In the genomic region with DNA sequence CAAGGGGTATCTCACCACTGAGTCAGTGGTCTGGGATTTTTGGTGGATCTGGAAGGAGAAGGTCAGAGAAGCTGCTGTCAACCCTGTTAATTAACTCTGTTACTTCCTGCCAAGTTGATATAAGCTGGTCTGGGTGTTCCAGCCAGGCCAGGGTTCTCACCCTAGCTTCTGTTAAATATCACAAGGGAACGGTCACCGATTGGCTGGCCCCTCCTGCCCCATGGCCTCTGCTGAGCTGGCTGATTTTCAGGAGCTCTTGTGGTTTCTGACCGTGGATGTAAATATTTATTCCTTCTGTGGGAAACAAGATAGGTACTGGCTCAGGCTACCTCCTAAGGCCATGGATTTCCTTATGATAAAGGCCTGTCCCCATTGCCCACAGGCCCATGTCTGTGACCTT, we compare ENCODE assay signal across 1 cellular context.
TF ChIP-seq lines count a peak whose summit lies in the region.

No MANE protein-coding gene starts in this region.

TF ChIP-seq in HepG2, 621 proteins besides CTCF, POLR2A, EP300 and RAD21:
- TF ChIP-seq NCOA5 (CRISPR knock-in tag; IDR thresholded peaks at IDR 0.05) (no peak), ZNF264 (CRISPR knock-in tag; IDR thresholded peaks at IDR 0.05) (no peak), SKIL (CRISPR knock-in tag; IDR thresholded peaks at IDR 0.05; ENCODE audit: borderline replicate concordance) (no peak), TCF7L2 (IDR thresholded peaks at IDR 0.05; ENCODE audit: low read depth, low read length) (no peak), ZNF276 (CRISPR knock-in tag; IDR thresholded peaks at IDR 0.05; ENCODE audit: low read depth) (no peak), DPF2 (CRISPR knock-in tag; IDR thresholded peaks at IDR 0.05; ENCODE audit: borderline replicate concordance, low read depth) (no peak), THAP11 (CRISPR knock-in tag; IDR thresholded peaks at IDR 0.05) (no peak), MTF2 (CRISPR knock-in tag; IDR thresholded peaks at IDR 0.05; ENCODE audit: borderline replicate concordance) (no peak), ZNF687 (CRISPR knock-in tag; IDR thresholded peaks at IDR 0.05) (no peak), HOXD1 (CRISPR knock-in tag; IDR thresholded peaks at IDR 0.05) (no peak), GABPA (IDR thresholded peaks at IDR 0.05; ENCODE audit: low read depth, low read length) (no peak), GABPA (CRISPR knock-in tag; IDR thresholded peaks at IDR 0.05; ENCODE audit: low read depth) (no peak)
- TF ChIP-seq, protein P1, sequence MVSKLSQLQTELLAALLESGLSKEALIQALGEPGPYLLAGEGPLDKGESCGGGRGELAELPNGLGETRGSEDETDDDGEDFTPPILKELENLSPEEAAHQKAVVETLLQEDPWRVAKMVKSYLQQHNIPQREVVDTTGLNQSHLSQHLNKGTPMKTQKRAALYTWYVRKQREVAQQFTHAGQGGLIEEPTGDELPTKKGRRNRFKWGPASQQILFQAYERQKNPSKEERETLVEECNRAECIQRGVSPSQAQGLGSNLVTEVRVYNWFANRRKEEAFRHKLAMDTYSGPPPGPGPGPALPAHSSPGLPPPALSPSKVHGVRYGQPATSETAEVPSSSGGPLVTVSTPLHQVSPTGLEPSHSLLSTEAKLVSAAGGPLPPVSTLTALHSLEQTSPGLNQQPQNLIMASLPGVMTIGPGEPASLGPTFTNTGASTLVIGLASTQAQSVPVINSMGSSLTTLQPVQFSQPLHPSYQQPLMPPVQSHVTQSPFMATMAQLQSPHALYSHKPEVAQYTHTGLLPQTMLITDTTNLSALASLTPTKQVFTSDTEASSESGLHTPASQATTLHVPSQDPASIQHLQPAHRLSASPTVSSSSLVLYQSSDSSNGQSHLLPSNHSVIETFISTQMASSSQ (IDR thresholded peaks at IDR 0.05; ENCODE audit: low read depth): no peak
- TF ChIP-seq, protein P1 (CRISPR knock-in tag; IDR thresholded peaks at IDR 0.05; ENCODE audit: borderline replicate concordance): no peak
TF ChIP-seq in HepG2: peak in this region for 0.
